ENCODE assay signal across 1 cellular context in the genomic region with DNA sequence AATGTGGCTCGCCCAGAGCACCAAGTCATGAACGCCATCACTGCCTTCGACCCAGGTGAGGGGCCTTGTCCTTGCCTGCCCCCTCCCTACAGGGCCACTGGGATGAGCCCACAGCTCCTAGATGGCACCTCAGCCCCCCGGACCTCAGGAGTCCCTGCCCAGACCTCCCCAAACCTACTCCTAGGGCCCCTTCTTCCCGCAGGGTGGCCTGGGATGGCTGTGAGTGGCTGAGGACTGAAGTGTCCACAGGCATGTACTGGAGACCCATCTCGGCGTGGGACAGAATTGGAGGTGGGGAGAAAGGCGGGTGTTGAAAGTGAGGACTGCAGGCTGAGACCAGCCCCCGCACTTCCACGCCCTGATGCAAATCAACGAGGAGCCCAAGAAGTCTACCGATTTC.
TF ChIP-seq lines count a peak whose summit lies in the region.

No MANE protein-coding gene starts in this region.

TF ChIP-seq in HepG2, 621 proteins besides CTCF, POLR2A, EP300 and RAD21:
- no peak for TF ChIP-seq ZFYVE20 (CRISPR knock-in tag; IDR thresholded peaks at IDR 0.05; ENCODE audit: borderline replicate concordance, low read depth)
- no peak for TF ChIP-seq REL (CRISPR knock-in tag; conservative IDR thresholded peaks at IDR 0.05)
- no peak for TF ChIP-seq FOXC1 (CRISPR knock-in tag; IDR thresholded peaks at IDR 0.05; ENCODE audit: borderline replicate concordance)
- TF ChIP-seq ZNF333 (CRISPR knock-in tag; IDR thresholded peaks at IDR 0.05; ENCODE audit: borderline replicate concordance): no peak
- no peak for TF ChIP-seq ZFP82 (CRISPR knock-in tag; IDR thresholded peaks at IDR 0.05; ENCODE audit: borderline replicate concordance)
- TF ChIP-seq ZNF430 (CRISPR knock-in tag; IDR thresholded peaks at IDR 0.05): no peak
- TF ChIP-seq ZNF276 (CRISPR knock-in tag; IDR thresholded peaks at IDR 0.05; ENCODE audit: low read depth): no peak
- no peak for TF ChIP-seq KDM4B (CRISPR knock-in tag; IDR thresholded peaks at IDR 0.05)
- TF ChIP-seq PCBP2 (optimal IDR thresholded peaks at IDR 0.05; ENCODE audit: low read depth, low read length, poor library complexity, severe bottlenecking): no peak
- no peak for TF ChIP-seq ATRX (CRISPR knock-in tag; IDR thresholded peaks at IDR 0.05; ENCODE audit: borderline replicate concordance)
- TF ChIP-seq, protein P1, sequence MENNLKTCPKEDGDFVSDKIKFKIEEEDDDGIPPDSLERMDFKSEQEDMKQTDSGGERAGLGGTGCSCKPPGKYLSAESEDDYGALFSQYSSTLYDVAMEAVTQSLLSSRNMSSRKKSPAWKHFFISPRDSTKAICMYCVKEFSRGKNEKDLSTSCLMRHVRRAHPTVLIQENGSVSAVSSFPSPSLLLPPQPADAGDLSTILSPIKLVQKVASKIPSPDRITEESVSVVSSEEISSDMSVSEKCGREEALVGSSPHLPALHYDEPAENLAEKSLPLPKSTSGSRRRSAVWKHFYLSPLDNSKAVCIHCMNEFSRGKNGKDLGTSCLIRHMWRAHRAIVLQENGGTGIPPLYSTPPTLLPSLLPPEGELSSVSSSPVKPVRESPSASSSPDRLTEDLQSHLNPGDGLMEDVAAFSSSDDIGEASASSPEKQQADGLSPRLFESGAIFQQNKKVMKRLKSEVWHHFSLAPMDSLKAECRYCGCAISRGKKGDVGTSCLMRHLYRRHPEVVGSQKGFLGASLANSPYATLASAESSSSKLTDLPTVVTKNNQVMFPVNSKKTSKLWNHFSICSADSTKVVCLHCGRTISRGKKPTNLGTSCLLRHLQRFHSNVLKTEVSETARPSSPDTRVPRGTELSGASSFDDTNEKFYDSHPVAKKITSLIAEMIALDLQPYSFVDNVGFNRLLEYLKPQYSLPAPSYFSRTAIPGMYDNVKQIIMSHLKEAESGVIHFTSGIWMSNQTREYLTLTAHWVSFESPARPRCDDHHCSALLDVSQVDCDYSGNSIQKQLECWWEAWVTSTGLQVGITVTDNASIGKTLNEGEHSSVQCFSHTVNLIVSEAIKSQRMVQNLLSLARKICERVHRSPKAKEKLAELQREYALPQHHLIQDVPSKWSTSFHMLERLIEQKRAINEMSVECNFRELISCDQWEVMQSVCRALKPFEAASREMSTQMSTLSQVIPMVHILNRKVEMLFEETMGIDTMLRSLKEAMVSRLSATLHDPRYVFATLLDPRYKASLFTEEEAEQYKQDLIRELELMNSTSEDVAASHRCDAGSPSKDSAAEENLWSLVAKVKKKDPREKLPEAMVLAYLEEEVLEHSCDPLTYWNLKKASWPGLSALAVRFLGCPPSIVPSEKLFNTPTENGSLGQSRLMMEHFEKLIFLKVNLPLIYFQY (CRISPR knock-in tag; IDR thresholded peaks at IDR 0.05; ENCODE audit: borderline replicate concordance): no peak
